Comparison of ENCODE assay signal across 1 cellular context in the genomic region with DNA sequence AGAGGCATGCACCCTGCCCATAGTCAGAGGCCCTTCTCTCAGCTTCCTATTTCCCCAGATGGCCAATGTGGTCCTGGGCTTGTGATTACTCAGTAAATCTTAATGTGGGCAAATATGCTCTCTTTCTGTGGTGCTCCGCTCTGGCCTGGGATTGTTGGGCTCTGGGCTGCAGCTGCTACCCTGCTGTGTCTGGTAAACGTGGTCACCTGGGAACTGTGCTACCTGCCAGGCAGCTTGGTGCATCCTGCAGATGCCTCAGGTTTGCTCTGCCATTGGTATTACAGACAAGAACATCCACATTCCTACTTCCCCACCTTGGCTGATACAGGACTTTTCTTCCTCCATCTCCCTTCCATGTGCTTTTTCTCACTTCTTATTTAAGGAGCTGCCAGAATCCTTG.
TF ChIP-seq lines count a peak whose summit lies in the region.

No MANE protein-coding gene starts in this region.

TF ChIP-seq in GM23338, 12 proteins besides CTCF, POLR2A, EP300 and RAD21 (continued from another document):
- TF ChIP-seq, protein P1, sequence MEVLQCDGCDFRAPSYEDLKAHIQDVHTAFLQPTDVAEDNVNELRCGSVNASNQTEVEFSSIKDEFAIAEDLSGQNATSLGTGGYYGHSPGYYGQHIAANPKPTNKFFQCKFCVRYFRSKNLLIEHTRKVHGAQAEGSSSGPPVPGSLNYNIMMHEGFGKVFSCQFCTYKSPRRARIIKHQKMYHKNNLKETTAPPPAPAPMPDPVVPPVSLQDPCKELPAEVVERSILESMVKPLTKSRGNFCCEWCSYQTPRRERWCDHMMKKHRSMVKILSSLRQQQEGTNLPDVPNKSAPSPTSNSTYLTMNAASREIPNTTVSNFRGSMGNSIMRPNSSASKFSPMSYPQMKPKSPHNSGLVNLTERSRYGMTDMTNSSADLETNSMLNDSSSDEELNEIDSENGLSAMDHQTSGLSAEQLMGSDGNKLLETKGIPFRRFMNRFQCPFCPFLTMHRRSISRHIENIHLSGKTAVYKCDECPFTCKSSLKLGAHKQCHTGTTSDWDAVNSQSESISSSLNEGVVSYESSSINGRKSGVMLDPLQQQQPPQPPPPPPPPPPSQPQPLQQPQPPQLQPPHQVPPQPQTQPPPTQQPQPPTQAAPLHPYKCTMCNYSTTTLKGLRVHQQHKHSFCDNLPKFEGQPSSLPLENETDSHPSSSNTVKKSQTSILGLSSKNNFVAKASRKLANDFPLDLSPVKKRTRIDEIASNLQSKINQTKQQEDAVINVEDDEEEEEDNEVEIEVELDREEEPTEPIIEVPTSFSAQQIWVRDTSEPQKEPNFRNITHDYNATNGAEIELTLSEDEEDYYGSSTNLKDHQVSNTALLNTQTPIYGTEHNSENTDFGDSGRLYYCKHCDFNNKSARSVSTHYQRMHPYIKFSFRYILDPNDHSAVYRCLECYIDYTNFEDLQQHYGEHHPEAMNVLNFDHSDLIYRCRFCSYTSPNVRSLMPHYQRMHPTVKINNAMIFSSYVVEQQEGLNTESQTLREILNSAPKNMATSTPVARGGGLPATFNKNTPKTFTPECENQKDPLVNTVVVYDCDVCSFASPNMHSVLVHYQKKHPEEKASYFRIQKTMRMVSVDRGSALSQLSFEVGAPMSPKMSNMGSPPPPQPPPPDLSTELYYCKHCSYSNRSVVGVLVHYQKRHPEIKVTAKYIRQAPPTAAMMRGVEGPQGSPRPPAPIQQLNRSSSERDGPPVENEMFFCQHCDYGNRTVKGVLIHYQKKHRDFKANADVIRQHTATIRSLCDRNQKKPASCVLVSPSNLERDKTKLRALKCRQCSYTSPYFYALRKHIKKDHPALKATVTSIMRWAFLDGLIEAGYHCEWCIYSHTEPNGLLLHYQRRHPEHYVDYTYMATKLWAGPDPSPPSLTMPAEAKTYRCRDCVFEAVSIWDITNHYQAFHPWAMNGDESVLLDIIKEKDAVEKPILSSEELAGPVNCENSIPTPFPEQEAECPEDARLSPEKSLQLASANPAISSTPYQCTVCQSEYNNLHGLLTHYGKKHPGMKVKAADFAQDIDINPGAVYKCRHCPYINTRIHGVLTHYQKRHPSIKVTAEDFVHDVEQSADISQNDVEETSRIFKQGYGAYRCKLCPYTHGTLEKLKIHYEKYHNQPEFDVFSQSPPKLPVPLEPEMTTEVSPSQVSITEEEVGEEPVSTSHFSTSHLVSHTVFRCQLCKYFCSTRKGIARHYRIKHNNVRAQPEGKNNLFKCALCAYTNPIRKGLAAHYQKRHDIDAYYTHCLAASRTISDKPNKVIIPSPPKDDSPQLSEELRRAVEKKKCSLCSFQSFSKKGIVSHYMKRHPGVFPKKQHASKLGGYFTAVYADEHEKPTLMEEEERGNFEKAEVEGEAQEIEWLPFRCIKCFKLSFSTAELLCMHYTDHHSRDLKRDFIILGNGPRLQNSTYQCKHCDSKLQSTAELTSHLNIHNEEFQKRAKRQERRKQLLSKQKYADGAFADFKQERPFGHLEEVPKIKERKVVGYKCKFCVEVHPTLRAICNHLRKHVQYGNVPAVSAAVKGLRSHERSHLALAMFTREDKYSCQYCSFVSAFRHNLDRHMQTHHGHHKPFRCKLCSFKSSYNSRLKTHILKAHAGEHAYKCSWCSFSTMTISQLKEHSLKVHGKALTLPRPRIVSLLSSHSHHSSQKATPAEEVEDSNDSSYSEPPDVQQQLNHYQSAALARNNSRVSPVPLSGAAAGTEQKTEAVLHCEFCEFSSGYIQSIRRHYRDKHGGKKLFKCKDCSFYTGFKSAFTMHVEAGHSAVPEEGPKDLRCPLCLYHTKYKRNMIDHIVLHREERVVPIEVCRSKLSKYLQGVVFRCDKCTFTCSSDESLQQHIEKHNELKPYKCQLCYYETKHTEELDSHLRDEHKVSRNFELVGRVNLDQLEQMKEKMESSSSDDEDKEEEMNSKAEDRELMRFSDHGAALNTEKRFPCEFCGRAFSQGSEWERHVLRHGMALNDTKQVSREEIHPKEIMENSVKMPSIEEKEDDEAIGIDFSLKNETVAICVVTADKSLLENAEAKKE (CRISPR knock-in tag; IDR thresholded peaks at IDR 0.05): peak; percentile 91
- no peak for TF ChIP-seq EZH2phosphoT487 (IDR thresholded peaks at IDR 0.05; ENCODE audit: unreplicated experiment)
- TF ChIP-seq REST (IDR thresholded peaks at IDR 0.05; ENCODE audit: unreplicated experiment): no peak
- TF ChIP-seq ETS1 (IDR thresholded peaks at IDR 0.05): no peak
- TF ChIP-seq NANOG (IDR thresholded peaks at IDR 0.05; ENCODE audit: borderline replicate concordance): no peak
TF ChIP-seq in GM23338: peak in this region for 1.
